12 cellular contexts compared by ENCODE assay signal in the genomic region with DNA sequence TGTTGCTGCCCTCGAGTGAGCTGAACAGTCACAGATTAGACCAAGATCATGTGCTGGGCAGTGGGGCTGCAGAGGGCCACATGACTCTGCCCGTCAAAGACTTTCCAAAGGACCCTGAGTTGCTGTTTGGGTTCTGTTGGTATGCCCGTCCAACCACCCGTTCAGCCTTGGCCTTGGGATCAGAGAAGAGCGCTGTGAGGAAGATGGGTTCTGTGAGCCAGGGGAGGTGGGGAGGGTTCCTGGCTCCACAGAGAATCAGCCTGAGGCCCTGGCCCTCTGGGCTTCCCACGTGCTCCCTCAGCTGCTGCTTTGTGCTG.
DNase-seq lines count a peak whose midpoint lies in the region; ATAC-seq and TF ChIP-seq lines count a peak whose summit lies in the region.
"Had no signal": no experiment of that assay in that cellular context is flagged by ENCODE, and none has a peak within 500 bp of the region (broad histone marks: within the 10 kb centered on the region; RNA-seq: fewer than 3 reads in every experiment).

No MANE protein-coding gene starts in this region.

- H3K9ac ChIP-seq in duodenal mucosa (ENCODE audit: low read depth in 1 of 2, low read length in 2 of 2) (no peak overlapping the region), mucosa of rectum (ENCODE audit: low read depth in 1 of 2, low read length in 2 of 2) (no peak overlapping the region), subcutaneous abdominal adipose tissue (ENCODE audit: low read length in 5 of 5) (peak overlapping the region in 1 of 5 donors; percentile 4), SK-N-SH (no peak overlapping the region)

- CTCF ChIA-PET in SK-N-SH (lab: Yijun Ruan, JAX): interaction anchor here (1.0 to 1.6 kb wide), 4 partner anchors 51 to 119 kb away, joined by 3 to 6 read pairs (median 3); no protein-coding TSS in a partner anchor

- H3K27ac ChIP-seq in RWPE2 (ENCODE audit: poor library complexity, severe bottlenecking) (no peak overlapping the region), duodenal mucosa (ENCODE audit: low read depth, low read length) (peak overlapping the region; percentile 58), mucosa of rectum (ENCODE audit: low read depth in 2 of 2, low read length in 2 of 2) (peak overlapping the region; percentile 15 to 35), subcutaneous abdominal adipose tissue (ENCODE audit: low read depth, low read length) (peak overlapping the region; percentile 57), SK-N-SH (ENCODE audit: low read depth in 2 of 2, low read length in 1 of 2) (peak overlapping the region in 1 of 2 experiments; percentile 22; a peak in 1 of 4 replicates)
- H3K27ac ChIP-seq: pancreas had no signal

- WGBS in SK-N-SH (ENCODE audit: low lambda C conversion rate): 95% methylated on average over 5 of the region's 6 CpGs

- no peaks in the 10 kb centered on the region for H3K9me2 ChIP-seq in SK-N-SH

- no peak for TF ChIP-seq EP300 in SK-N-SH (IDR thresholded peaks at IDR 0.05; ENCODE audit: borderline replicate concordance in 1 of 2, low read depth in 1 of 2, low read length in 1 of 2)

- no peaks in the 10 kb centered on the region for H4K20me1 ChIP-seq in SK-N-SH (ENCODE audit: insufficient read depth)

- H3F3A ChIP-seq in SK-N-SH (replicated peaks; ENCODE audit: insufficient read depth): no peaks in the 10 kb centered on the region

- H3K27me3 ChIP-seq in RWPE2 (ENCODE audit: insufficient read depth, poor library complexity, severe bottlenecking): no peaks in the 10 kb centered on the region
- no peaks in the 10 kb centered on the region for H3K27me3 ChIP-seq in duodenal mucosa (ENCODE audit: control insufficient read depth in 1 of 2, insufficient read depth in 2 of 2, low read length in 2 of 2)
- H3K27me3 ChIP-seq in mucosa of rectum (ENCODE audit: control insufficient read depth in 2 of 2, insufficient read depth in 2 of 2, low read length in 2 of 2): no peaks in the 10 kb centered on the region
- H3K27me3 ChIP-seq in subcutaneous abdominal adipose tissue (ENCODE audit: control insufficient read depth in 5 of 5, insufficient read depth in 4 of 5, low read length in 5 of 5): no peaks in the 10 kb centered on the region
- H3K27me3 ChIP-seq in HAP-1 (ENCODE audit: low read depth): peaks cover 3% of the 10 kb centered on the region; the same call in 1 of the 2 replicates
- H3K27me3 ChIP-seq in SK-N-SH (ENCODE audit: insufficient read depth): no peaks in the 10 kb centered on the region
- H3K27me3 ChIP-seq: pancreas had no signal

- no peaks in the 10 kb centered on the region for H3K79me2 ChIP-seq in SK-N-SH (ENCODE audit: insufficient read depth)

- in situ Hi-C loops in HAP-1 (cut with MboI; ENCODE audit: low sequenced_read_pairs): no loop called here

- no peak overlapping the region for H2AFZ ChIP-seq in SK-N-SH (ENCODE audit: low read depth)

- TF ChIP-seq RAD21 in SK-N-SH (IDR thresholded peaks at IDR 0.05; ENCODE audit: low read length): no peak

- TF ChIP-seq CTCF in RWPE2 (IDR thresholded peaks at IDR 0.05; ENCODE audit: poor library complexity, severe bottlenecking): no peak
- TF ChIP-seq CTCF in SK-N-SH (IDR thresholded peaks at IDR 0.05): no peak

- peak; percentile 20 for DNase-seq in RWPE2 (ENCODE audit: low spot score)
- no peak for DNase-seq in HK-2 (ENCODE audit: unreplicated experiment)
- no peak for DNase-seq in HAP-1 (ENCODE audit: low spot score in 2 of 2)
- no peak for DNase-seq in mucosa of gallbladder (ENCODE audit: low spot score)
- DNase-seq in SK-N-SH: no peak
- DNase-seq: activated CD4-positive, alpha-beta T cell treated with anti-CD3 and anti-CD28 coated beads, Interleukin-2, amount 50 U/mL, for 4 hours; activated gamma-delta T cell; stimulated activated CD4-positive, alpha-beta T cell treated with anti-CD3 and anti-CD28 coated beads, Interleukin-1b, Interleukin-23, amount 100 ng/mL, for 48 hours had no signal

- H3K36me3 ChIP-seq in RWPE2 (ENCODE audit: low read depth) (no peaks in the 10 kb centered on the region), duodenal mucosa (ENCODE audit: control insufficient read depth in 1 of 2, insufficient read depth in 2 of 2, low read length in 2 of 2) (peaks cover 25 to 78% of the 10 kb centered on the region in 2 donors), mucosa of rectum (ENCODE audit: control insufficient read depth in 2 of 2, insufficient read depth in 2 of 2, low read length in 2 of 2) (peaks cover 26 to 50% of the 10 kb centered on the region in 2 donors), subcutaneous abdominal adipose tissue (ENCODE audit: control insufficient read depth in 5 of 5, insufficient read depth in 5 of 5, low read length in 5 of 5) (peaks cover 0 to 60% (median 22%) of the 10 kb centered on the region in 5 donors), HAP-1 (replicated peaks) (no peaks in the 10 kb centered on the region), SK-N-SH (replicated peaks in 1 of 2; ENCODE audit: control insufficient read depth in 1 of 2, insufficient read depth in 2 of 2, low read length in 1 of 2) (no peaks in the 10 kb centered on the region)

- no peak overlapping the region for H3K4me2 ChIP-seq in SK-N-SH

- no peaks in the 10 kb centered on the region for H3K4me1 ChIP-seq in RWPE2 (ENCODE audit: insufficient read depth, poor library complexity, severe bottlenecking)
- peaks cover 4 to 14% of the 10 kb centered on the region in 2 donors for H3K4me1 ChIP-seq in duodenal mucosa (ENCODE audit: control insufficient read depth in 1 of 2, insufficient read depth in 2 of 2, low read length in 2 of 2)
- H3K4me1 ChIP-seq in mucosa of rectum (ENCODE audit: control insufficient read depth in 2 of 2, insufficient read depth in 2 of 2, low read length in 2 of 2): peaks cover 4 to 8% of the 10 kb centered on the region in 2 donors
- H3K4me1 ChIP-seq in subcutaneous abdominal adipose tissue (ENCODE audit: control insufficient read depth in 5 of 5, insufficient read depth in 5 of 5, low read length in 5 of 5): peaks cover 5 to 51% (median 42%) of the 10 kb centered on the region in 5 donors
- H3K4me1 ChIP-seq in HAP-1: no peaks in the 10 kb centered on the region; the same call in 1 of the 2 replicates
- H3K4me1 ChIP-seq in SK-N-SH (ENCODE audit: control insufficient read depth in 1 of 2, insufficient read depth in 2 of 2, low read depth in 1 of 2, low read length in 1 of 2): peaks cover 0 to 33% of the 10 kb centered on the region in 2 experiments; a peak in 1 of 4 replicates
- H3K4me1 ChIP-seq: pancreas had no signal

- no peak overlapping the region for H3K4me3 ChIP-seq in RWPE2 (ENCODE audit: severe bottlenecking)
- no peak overlapping the region for H3K4me3 ChIP-seq in duodenal mucosa (ENCODE audit: low read depth in 1 of 2, low read length in 2 of 2)
- no peak overlapping the region for H3K4me3 ChIP-seq in mucosa of rectum (ENCODE audit: low read length in 2 of 2)
- H3K4me3 ChIP-seq in subcutaneous abdominal adipose tissue (ENCODE audit: low read depth in 1 of 5, low read length in 5 of 5): peak overlapping the region in 2 of 5 donors; percentile 42 to 48
- no peak overlapping the region for H3K4me3 ChIP-seq in HAP-1
- H3K4me3 ChIP-seq in SK-N-SH (ENCODE audit: low read depth in 2 of 2, low read length in 1 of 2): no peak overlapping the region
- H3K4me3 ChIP-seq: pancreas had no signal

- POLR2A ChIA-PET in SK-N-SH (lab: Yijun Ruan, JAX): interaction anchor here (1.1 kb wide), 1 partner anchor 126 kb away, joined by 5 read pairs; a partner anchor contains a TSS

- H3K9me3 ChIP-seq in RWPE2 (ENCODE audit: severe bottlenecking) (no peaks in the 10 kb centered on the region), duodenal mucosa (ENCODE audit: control insufficient read depth in 1 of 2, low read length in 2 of 2) (no peaks in the 10 kb centered on the region), mucosa of rectum (ENCODE audit: control insufficient read depth in 2 of 2, low read length in 2 of 2) (no peaks in the 10 kb centered on the region), subcutaneous abdominal adipose tissue (ENCODE audit: control insufficient read depth in 5 of 5, low read length in 5 of 5) (no peaks in the 10 kb centered on the region), HAP-1 (no peaks in the 10 kb centered on the region), SK-N-SH (no peaks in the 10 kb centered on the region)
- H3K9me3 ChIP-seq: pancreas had no signal

- no peak for ATAC-seq in RWPE2 (ENCODE audit: low read depth)

TF ChIP-seq in SK-N-SH, 30 proteins besides CTCF, POLR2A, EP300 and RAD21 (continues in another document):
- no peak for TF ChIP-seq CHD2 (IDR thresholded peaks at IDR 0.05; ENCODE audit: low read length, partially characterized antibody)
- no peak for TF ChIP-seq JUND (IDR thresholded peaks at IDR 0.05)
- TF ChIP-seq RXRA (IDR thresholded peaks at IDR 0.05; ENCODE audit: borderline replicate concordance, low read depth): no peak
- no peak for TF ChIP-seq GABPA (IDR thresholded peaks at IDR 0.05; ENCODE audit: low read depth)
- TF ChIP-seq GATA2 (CRISPR knock-in tag; IDR thresholded peaks at IDR 0.05): no peak
- TF ChIP-seq MEF2A (IDR thresholded peaks at IDR 0.05; ENCODE audit: borderline replicate concordance, low read depth): no peak
- TF ChIP-seq, protein P1, sequence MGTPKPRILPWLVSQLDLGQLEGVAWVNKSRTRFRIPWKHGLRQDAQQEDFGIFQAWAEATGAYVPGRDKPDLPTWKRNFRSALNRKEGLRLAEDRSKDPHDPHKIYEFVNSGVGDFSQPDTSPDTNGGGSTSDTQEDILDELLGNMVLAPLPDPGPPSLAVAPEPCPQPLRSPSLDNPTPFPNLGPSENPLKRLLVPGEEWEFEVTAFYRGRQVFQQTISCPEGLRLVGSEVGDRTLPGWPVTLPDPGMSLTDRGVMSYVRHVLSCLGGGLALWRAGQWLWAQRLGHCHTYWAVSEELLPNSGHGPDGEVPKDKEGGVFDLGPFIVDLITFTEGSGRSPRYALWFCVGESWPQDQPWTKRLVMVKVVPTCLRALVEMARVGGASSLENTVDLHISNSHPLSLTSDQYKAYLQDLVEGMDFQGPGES (IDR thresholded peaks at IDR 0.05; ENCODE audit: low read depth, low read length): no peak
- no peak for TF ChIP-seq YY1 (IDR thresholded peaks at IDR 0.05; ENCODE audit: low read depth)
- TF ChIP-seq, protein P2, sequence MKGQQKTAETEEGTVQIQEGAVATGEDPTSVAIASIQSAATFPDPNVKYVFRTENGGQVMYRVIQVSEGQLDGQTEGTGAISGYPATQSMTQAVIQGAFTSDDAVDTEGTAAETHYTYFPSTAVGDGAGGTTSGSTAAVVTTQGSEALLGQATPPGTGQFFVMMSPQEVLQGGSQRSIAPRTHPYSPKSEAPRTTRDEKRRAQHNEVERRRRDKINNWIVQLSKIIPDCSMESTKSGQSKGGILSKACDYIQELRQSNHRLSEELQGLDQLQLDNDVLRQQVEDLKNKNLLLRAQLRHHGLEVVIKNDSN (IDR thresholded peaks at IDR 0.05; ENCODE audit: borderline replicate concordance, low read depth): no peak
- TF ChIP-seq NFIC (IDR thresholded peaks at IDR 0.05; ENCODE audit: borderline replicate concordance): no peak
- TF ChIP-seq POLR2AphosphoS5 (IDR thresholded peaks at IDR 0.05; ENCODE audit: low read depth, low read length): no peak
